ENCODE assay signal across 8 cellular contexts in the genomic region with DNA sequence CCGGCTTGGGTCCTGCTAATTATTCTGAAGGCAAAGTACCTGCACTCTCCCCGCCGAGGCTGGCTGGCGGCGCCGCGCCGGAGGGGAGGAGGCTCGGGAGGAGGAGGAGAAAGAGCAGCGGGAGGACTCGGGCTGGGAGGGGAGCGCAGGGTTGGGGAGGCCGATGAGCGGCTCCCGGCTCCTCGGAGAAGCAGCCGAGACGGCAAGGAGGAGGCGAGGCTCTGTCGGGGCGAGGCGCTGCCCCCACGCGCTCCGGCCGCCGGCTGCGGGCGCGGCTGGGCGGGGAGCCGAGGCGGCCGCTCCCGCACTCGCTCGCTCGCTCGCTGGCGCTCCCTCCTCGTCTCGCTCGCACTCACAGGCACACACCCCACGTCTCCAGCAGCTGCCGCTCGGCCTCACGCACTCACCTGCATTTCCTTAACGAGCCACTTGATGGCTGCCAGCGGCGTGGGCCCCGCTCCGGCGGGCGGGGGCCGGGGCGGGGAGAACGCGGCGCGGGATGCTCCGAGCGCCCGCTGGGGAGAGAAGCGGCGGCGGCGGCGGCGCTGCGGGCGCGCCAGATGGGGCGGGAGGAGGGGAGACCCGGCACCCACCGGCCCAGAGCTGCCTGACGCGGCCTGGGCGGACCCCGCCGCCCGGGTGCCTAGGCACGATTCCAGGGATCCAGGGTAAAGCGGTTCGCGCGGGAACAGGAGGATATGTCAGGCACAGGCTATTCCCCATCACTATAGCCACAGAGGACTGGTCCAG. TPM values are rescaled to one million over a fixed set of nuclear protein-coding genes. Genes with fewer than 3 reads are reported as not detected.
DNase-seq lines count a peak whose midpoint lies in the region; ATAC-seq and TF ChIP-seq lines count a peak whose summit lies in the region.

A gene (minus strand): TSS at position 354 of the 750 bp plus-strand sequence.

- ATAC-seq in GM18907 (IDR thresholded peaks at IDR 0.05; ENCODE audit: unreplicated experiment) (peak; percentile 97), HG03103 (IDR thresholded peaks at IDR 0.05; ENCODE audit: low read depth, unreplicated experiment) (peak; percentile 99), sciatic nerve (peak; percentile 34)

- peak within 1 kb of the TSS; percentile 53 to 70 (median 61) for H3K4me3 ChIP-seq in BLaER1 treated with 17β-estradiol and CSF1 and Interleukin-3, amounts not matched to agents 10 nM and 100 nM
- H3K4me3 ChIP-seq in astrocyte of the spinal cord (ENCODE audit: low read depth, low read length) (peak within 1 kb of the TSS; percentile 48), iPS-18c (ENCODE audit: insufficient read depth, low read depth, low read length) (peak within 1 kb of the TSS; percentile 66)

- peak within 1 kb of the TSS; percentile 71 to 84 (median 79) for H3K4me2 ChIP-seq in BLaER1 treated with 17β-estradiol and CSF1 and Interleukin-3, amounts not matched to agents 10 nM and 100 nM

- no peaks in the 10 kb centered on the region for H3K36me3 ChIP-seq in BLaER1 treated with 17β-estradiol and CSF1 and Interleukin-3, amounts not matched to agents 10 nM and 100 nM

- no peak for TF ChIP-seq CTCF in astrocyte of the spinal cord (IDR thresholded peaks at IDR 0.05; ENCODE audit: low read depth, low read length)

- intact Hi-C loops in sciatic nerve (cut with DNase I), result no loop called here

- H4K20me1 ChIP-seq in BLaER1 treated with 17β-estradiol and CSF1 and Interleukin-3, amounts not matched to agents 10 nM and 100 nM, result no peaks in the 10 kb centered on the region; a peak in 1 of 22 replicates

- in situ Hi-C loops in astrocyte of the spinal cord (cut with HindIII; ENCODE audit: low sequenced_read_pairs), result no loop called here

- H3K27ac ChIP-seq in BLaER1 treated with 17β-estradiol and CSF1 and Interleukin-3, amounts not matched to agents 10 nM and 100 nM, result no peak within 1 kb of the TSS

- DNase-seq in NCI-H446 treated with DMSO at 0.1 percent for 48 hours (lab: John Stamatoyannopoulos, UW) (peak; percentile 79), astrocyte of the spinal cord (ENCODE audit: low read depth, low spot score) (peak; percentile 22), sciatic nerve (ENCODE audit: low spot score) (no peak), NCI-H187 treated with DMSO at 0.1 percent for 48 hours (lab: John Stamatoyannopoulos, UW) (no peak)

- peak within 1 kb of the TSS in 10 of 11 experiments; percentile 21 to 58 (median 44); a peak in 12 of 22 replicates for H3K9ac ChIP-seq in BLaER1 treated with 17β-estradiol and CSF1 and Interleukin-3, amounts not matched to agents 10 nM and 100 nM

- H3K9me3 ChIP-seq in BLaER1 treated with 17β-estradiol and CSF1 and Interleukin-3, amounts not matched to agents 10 nM and 100 nM (replicated peaks in 1 of 11), result peaks cover 0 to 11% (median 7%) of the 10 kb centered on the region in 11 experiments; a peak in 11 of 22 replicates
- no peaks in the 10 kb centered on the region for H3K9me3 ChIP-seq in iPS-18c (ENCODE audit: control insufficient read depth, insufficient read depth, low read length)

- peaks cover 0 to 25% (median 15%) of the 10 kb centered on the region in 10 experiments; a peak in 11 of 20 replicates for H3K4me1 ChIP-seq in BLaER1 treated with 17β-estradiol and CSF1 and Interleukin-3, amounts not matched to agents 10 nM and 100 nM

- H3K27me3 ChIP-seq in BLaER1 treated with 17β-estradiol and CSF1 and Interleukin-3, amounts not matched to agents 10 nM and 100 nM, result peaks cover 32 to 42% (median 35%) of the 10 kb centered on the region in 11 experiments

RNA-seq across cellular contexts. Expression of the gene that starts here (rescaled TPM):
- 4.7 TPM for total RNA-seq in sciatic nerve

Comparison
In these comparisons a context has a peak if more than half of its experiments do, and no peak if none do; other contexts are left out.
1. ATAC-seq: peak in every context shown above with its lines; median percentile 99 in HG03103; 97 in GM18907; 34 in sciatic nerve.
2. DNase-seq: peak in NCI-H446 treated with DMSO at 0.1 percent for 48 hours (single experiment) and astrocyte of the spinal cord (single experiment); none in sciatic nerve (single experiment) and NCI-H187 treated with DMSO at 0.1 percent for 48 hours (single experiment).
3. Peak in every context shown above with its lines, with median percentiles within 50 percentile points of each other: H3K4me3 ChIP-seq.